ENCODE assay signal across 23 cellular contexts in the genomic region with DNA sequence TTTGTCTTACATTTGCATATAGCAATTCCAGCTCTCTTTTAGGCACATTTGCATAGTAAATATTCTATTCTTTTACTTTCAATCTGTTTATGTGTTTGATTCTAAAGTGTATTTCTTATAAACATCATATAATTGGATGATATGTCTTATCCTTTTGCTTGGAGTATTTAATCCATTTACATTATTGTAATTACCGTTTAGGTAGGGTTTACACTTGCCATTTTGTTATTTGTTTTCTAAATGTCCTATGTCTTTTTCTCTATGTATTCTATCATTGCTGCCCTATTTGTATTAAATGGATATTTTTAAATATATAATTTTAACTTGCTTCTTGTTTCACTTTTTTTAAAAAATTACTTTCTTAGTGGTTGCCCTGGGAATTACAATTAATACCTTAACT. TPM values are rescaled to one million over a fixed set of nuclear protein-coding genes. Genes with fewer than 3 reads are reported as not detected.
A peak's percentile ranks its signal among the peaks of the same experiment; 100 is the strongest.
DNase-seq lines count a peak whose midpoint lies in the region; ATAC-seq, FAIRE-seq and TF ChIP-seq lines count a peak whose summit lies in the region.
"Had no signal": no experiment of that assay in that cellular context is flagged by ENCODE, and none has a peak within 500 bp of the region (broad histone marks: within the 10 kb centered on the region; RNA-seq: fewer than 3 reads in every experiment).

No MANE protein-coding gene starts in this region.

- no peak overlapping the region for H2AFZ ChIP-seq in K562 (ENCODE audit: low read depth, low read length)
- H2AFZ ChIP-seq: GM23338 had no signal

- H3K79me2 ChIP-seq in K562 (ENCODE audit: control insufficient read depth, insufficient read depth, low read length) = no peaks in the 10 kb centered on the region

- intact Hi-C loops in K562 (cut with micrococcal nuclease) = no loop called here

- no peak overlapping the region for H3K4me3 Mint-ChIP-seq in type B pancreatic cell
- H3K4me3 Mint-ChIP-seq: CD4-positive, alpha-beta memory T cell; GM23338; H9 had no signal

- no peaks in the 10 kb centered on the region for H3K36me3 ChIP-seq in K562 (ENCODE audit: control insufficient read depth, insufficient read depth, low read length)

- H3K4me3 ChIP-seq in K562 = no peak overlapping the region
- H3K4me3 ChIP-seq: GM23338 had no signal

- 0% methylated on average over 1 of the region's 1 CpG for WGBS in K562 (ENCODE audit: insufficient coverage, low coverage, missing lambda C conversion rate)

- POLR2A ChIA-PET in K562 (lab: Yijun Ruan, JAX) = no interaction called here

- no peaks in the 10 kb centered on the region for H3K9me3 ChIP-seq in K562 (replicated peaks; ENCODE audit: control insufficient read depth, insufficient read depth, low read depth, low read length)

- no TSS peak for BruUV-seq in K562 (replicated peaks; lab: Mats Ljungman, UMichigan)

- H3K36me3 Mint-ChIP-seq in type B pancreatic cell = no peaks in the 10 kb centered on the region
- H3K36me3 Mint-ChIP-seq: CD4-positive, alpha-beta memory T cell had no signal

- peaks cover 6% of the 10 kb centered on the region for H3K9me3 Mint-ChIP-seq in type B pancreatic cell

- in situ Hi-C loops in K562 (cut with MboI) = no loop called here

- no peak for ATAC-seq in K562
- ATAC-seq in HG02840 (IDR thresholded peaks at IDR 0.05; ENCODE audit: low FRiP score, unreplicated experiment) = no peak
- ATAC-seq: GM23338, HCT116 had no signal

- no peak overlapping the region for H3K27ac Mint-ChIP-seq in type B pancreatic cell
- H3K27ac Mint-ChIP-seq: CD4-positive, alpha-beta memory T cell; GM23338; H9 had no signal

- no peak for DNase-seq in K562 (ENCODE audit: extremely low read depth in 1 of 4, low spot score in 3 of 4)
- DNase-seq in frontal cortex (ENCODE audit: low spot score in 2 of 2) = no peak
- no peak for DNase-seq in type B pancreatic cell (ENCODE audit: extremely low spot score, unreplicated experiment)
- no peak for DNase-seq in stimulated activated CD4-positive, alpha-beta T cell treated with anti-CD3 and anti-CD28 coated beads, Interleukin-2, amount 100 ng/mL, for 48 hours
- DNase-seq in NCI-H2029 treated with DMSO at 0.1 percent for 48 hours (lab: John Stamatoyannopoulos, UW) = no peak
- DNase-seq: C1 segment of cervical spinal cord; Calu3; CD4-positive, alpha-beta memory T cell; COR-L47; DMS79 treated with DMSO at 0.1 percent for 48 hours; GF-D8; H9 had no signal

- CTCF ChIA-PET in K562 (lab: Yijun Ruan, JAX; ENCODE audit: low intra/inter-chr PET ratio) = no interaction called here

- H3K9ac ChIP-seq in K562 (ENCODE audit: insufficient read depth in 1 of 2, low read depth in 2 of 2, low read length in 2 of 2) = no peak overlapping the region

- H3K4me1 Mint-ChIP-seq in type B pancreatic cell (ENCODE audit: unreplicated experiment) = peaks cover 1% of the 10 kb centered on the region
- H3K4me1 Mint-ChIP-seq: CD4-positive, alpha-beta memory T cell had no signal

- no peaks in the 10 kb centered on the region for H4K20me1 ChIP-seq in K562 (replicated peaks; ENCODE audit: control insufficient read depth, insufficient read depth, low read length)

- H3K27ac ChIP-seq in K562 (ENCODE audit: extremely low read depth, low read depth, low read length) = no peak overlapping the region

- FAIRE-seq in K562 (lab: Jason Lieb, UNC) (no peak), frontal cortex (lab: Jason Lieb, UNC) (peak; percentile 3)
- FAIRE-seq: GM12891, GM18507 had no signal

- no peaks in the 10 kb centered on the region for H3K9me1 ChIP-seq in K562 (ENCODE audit: control insufficient read depth, insufficient read depth, low read length)

- no peak for TF ChIP-seq RAD21 in K562 (CRISPR knock-in tag; conservative IDR thresholded peaks at IDR 0.05 in 1 of 2, IDR thresholded peaks at IDR 0.05 in 1 of 2)

- H3K4me2 ChIP-seq in K562 (ENCODE audit: insufficient read depth, low read length) = no peak overlapping the region
- H3K4me2 ChIP-seq: GM23338 had no signal

- TF ChIP-seq CTCF in K562 (IDR thresholded peaks at IDR 0.05 in 2 of 3, conservative IDR thresholded peaks at IDR 0.05 in 1 of 3; ENCODE audit: insufficient read depth in 2 of 3, low read depth in 1 of 3, low read length in 3 of 3) = no peak
- peak; percentile 60 for TF ChIP-seq CTCF in type B pancreatic cell (conservative IDR thresholded peaks at IDR 0.05)

- no peaks in the 10 kb centered on the region; a peak in 1 of 5 replicates for H3K4me1 ChIP-seq in K562 (replicated peaks in 1 of 2; ENCODE audit: control insufficient read depth in 2 of 2, insufficient read depth in 2 of 2, low read length in 2 of 2)

- no peaks in the 10 kb centered on the region for H3K27me3 ChIP-seq in K562 (ENCODE audit: control insufficient read depth in 2 of 2, insufficient read depth in 2 of 2, low read length in 2 of 2)

- peaks cover 35% of the 10 kb centered on the region for H3K27me3 Mint-ChIP-seq in type B pancreatic cell

- TF ChIP-seq POLR2A in K562 (conservative IDR thresholded peaks at IDR 0.05) = no peak

- no peak for TF ChIP-seq EP300 in K562 (IDR thresholded peaks at IDR 0.05; ENCODE audit: low read length)

TF ChIP-seq in K562, 482 proteins besides CTCF, POLR2A, EP300 and RAD21:
- TF ChIP-seq SREBF2 (CRISPR knock-in tag; IDR thresholded peaks at IDR 0.05) (no peak), ZNF507 (tag; conservative IDR thresholded peaks at IDR 0.05) (peak; percentile 95)

RNA-seq across cellular contexts. Expression of gene ACCSL, which starts 22.8 kb away (rescaled TPM):
- total RNA-seq in K562 (2011; cell fraction: chromatin; rRNA removed; ENCODE audit: low replicate concordance) = not detected in 2 replicates
- not detected in 2 replicates for total RNA-seq in K562 (2011; cell fraction: nucleolus; rRNA removed)
- total RNA-seq in K562 (2011; cell fraction: nucleoplasm; rRNA removed) = 0.22 TPM in 1 of 2 replicates, not detected in the other
- not detected in 2 replicates for total RNA-seq in K562 (2014; rRNA removed)
- not detected in 2 replicates for total RNA-seq in K562 (2014; rRNA removed; fragmentation: Illumina TruSeq; extraction: Trizol)
- total RNA-seq in K562 (2015; rRNA removed; fragmentation: Illumina TruSeq; extraction: Trizol) = not detected in 2 replicates
- total RNA-seq in K562 (2021) = not detected in 2 replicates
- polyA plus RNA-seq in K562 (2011; rRNA removed) = not detected in 2 replicates
- not detected in 2 replicates for polyA plus RNA-seq in K562 (2011; cell fraction: cytosol; rRNA removed)
- not detected in 2 replicates for polyA plus RNA-seq in K562 (2011; cell fraction: nucleus; rRNA removed)
- not detected in 2 replicates for polyA plus RNA-seq in K562 (2012)
- not detected in 2 replicates for polyA plus RNA-seq in K562 (2014; fragmentation: Illumina TruSeq; extraction: Trizol)
- polyA plus RNA-seq in K562 (2014; fragmentation: Nextera tagmentation; extraction: Ambion mirVana) = not detected
- not detected in 2 replicates for polyA plus RNA-seq in K562 (2014; rRNA removed)
- not detected in 2 replicates for polyA minus RNA-seq in K562 (2011; rRNA and poly(A)+ RNA removed)
- polyA minus RNA-seq in K562 (2011; cell fraction: cytosol; rRNA and poly(A)+ RNA removed) = not detected in 2 replicates
- polyA minus RNA-seq in K562 (2011; cell fraction: nucleus; rRNA and poly(A)+ RNA removed) = not detected in 2 replicates
- total RNA-seq in frontal cortex = not detected
- total RNA-seq in type B pancreatic cell (ENCODE audit: low replicate concordance) = not detected in 2 replicates
- total RNA-seq: A172; A673; Calu3; CD4-positive, alpha-beta memory T cell; Daoy; G401; GM23338; H4; H9 had no signal
- polyA plus RNA-seq: BJ; CD4-positive, alpha-beta memory T cell; GM23338 had no signal

RNA-seq across cellular contexts. Expression of gene ACCS, which starts 41.1 kb away (rescaled TPM):
- 116 and 149 TPM in 2 replicates for total RNA-seq in K562 (2011; cell fraction: chromatin; rRNA removed; ENCODE audit: low replicate concordance)
- total RNA-seq in K562 (2011; cell fraction: nucleolus; rRNA removed) = 94.2 and 109 TPM in 2 replicates
- 129 and 171 TPM in 2 replicates for total RNA-seq in K562 (2011; cell fraction: nucleoplasm; rRNA removed)
- 14.8 and 16.3 TPM in 2 replicates for total RNA-seq in K562 (2014; rRNA removed)
- total RNA-seq in K562 (2014; rRNA removed; fragmentation: Illumina TruSeq; extraction: Trizol) = 11.3 and 11.8 TPM in 2 replicates
- total RNA-seq in K562 (2015; rRNA removed; fragmentation: Illumina TruSeq; extraction: Trizol) = 10.1 and 10.7 TPM in 2 replicates
- 19.5 and 21.1 TPM in 2 replicates for total RNA-seq in K562 (2021)
- polyA plus RNA-seq in K562 (2011; rRNA removed) = 19.8 and 27.9 TPM in 2 replicates
- 6.9 and 15.3 TPM in 2 replicates for polyA plus RNA-seq in K562 (2011; cell fraction: cytosol; rRNA removed)
- polyA plus RNA-seq in K562 (2011; cell fraction: nucleus; rRNA removed) = 251 and 266 TPM in 2 replicates
- polyA plus RNA-seq in K562 (2012) = 19.7 and 69.3 TPM in 2 replicates
- 18.0 and 20.2 TPM in 2 replicates for polyA plus RNA-seq in K562 (2014; fragmentation: Illumina TruSeq; extraction: Trizol)
- 1 to 10 TPM; 4.2 to 6.3 TPM for polyA plus RNA-seq in K562 (2014; fragmentation: Nextera tagmentation; extraction: Ambion mirVana)
- 25.9 and 29.9 TPM in 2 replicates for polyA plus RNA-seq in K562 (2014; rRNA removed)
- polyA minus RNA-seq in K562 (2011; rRNA and poly(A)+ RNA removed) = 9.4 and 10.8 TPM in 2 replicates
- 4.3 and 4.6 TPM in 2 replicates for polyA minus RNA-seq in K562 (2011; cell fraction: cytosol; rRNA and poly(A)+ RNA removed)
- polyA minus RNA-seq in K562 (2011; cell fraction: nucleus; rRNA and poly(A)+ RNA removed) = 30.2 and 44.4 TPM in 2 replicates
- total RNA-seq in frontal cortex = 5.3 TPM
- 14.2 and 17.9 TPM in 2 replicates for total RNA-seq in type B pancreatic cell (ENCODE audit: low replicate concordance)
- total RNA-seq: G401 had no signal
